8 cellular contexts compared by ENCODE assay signal in genomic region chr5:139565411-139566305, GRCh38. TPM values are rescaled to one million over a fixed set of nuclear protein-coding genes. Genes with fewer than 3 reads are reported as not detected.
DNase-seq lines count a peak whose midpoint lies in the region; ATAC-seq and TF ChIP-seq lines count a peak whose summit lies in the region.

No MANE protein-coding gene starts in this region.

- peak overlapping the region; percentile 32 for H3K27ac ChIP-seq in smooth muscle cell (ENCODE audit: low read depth)

- H3K4me3 ChIP-seq in epithelial cell of proximal tubule (ENCODE audit: low read depth, low read length) (peak overlapping the region; percentile 17), smooth muscle cell (no peak overlapping the region)

- no peaks in the 10 kb centered on the region for H3K27me3 ChIP-seq in smooth muscle cell (ENCODE audit: low read depth)

- H4K20me1 ChIP-seq in smooth muscle cell (ENCODE audit: low read depth), result peaks cover 89% of the 10 kb centered on the region

- peaks cover 89% of the 10 kb centered on the region for H3K79me2 ChIP-seq in smooth muscle cell (ENCODE audit: low read depth)

- no peak overlapping the region for H2AFZ ChIP-seq in smooth muscle cell (ENCODE audit: low read depth)

- ATAC-seq in HG03469 (IDR thresholded peaks at IDR 0.05; ENCODE audit: unreplicated experiment), result peak; percentile 42
- no peak for ATAC-seq in HG03025 (IDR thresholded peaks at IDR 0.05; ENCODE audit: low FRiP score, unreplicated experiment)

- no peak for TF ChIP-seq CTCF in epithelial cell of proximal tubule (conservative IDR thresholded peaks at IDR 0.05; ENCODE audit: low read depth, low read length)
- no peak for TF ChIP-seq CTCF in smooth muscle cell (IDR thresholded peaks at IDR 0.05; ENCODE audit: borderline replicate concordance, insufficient read depth, poor library complexity, severe bottlenecking)

- peaks cover 26% of the 10 kb centered on the region for H3K4me1 ChIP-seq in smooth muscle cell (ENCODE audit: low read depth)

- H3K9me3 ChIP-seq in smooth muscle cell (replicated peaks; ENCODE audit: low read depth), result no peaks in the 10 kb centered on the region

- H3K36me3 ChIP-seq in smooth muscle cell (ENCODE audit: low read depth), result no peaks in the 10 kb centered on the region

- DNase-seq in stimulated activated CD4-positive, alpha-beta T cell treated with anti-CD3 and anti-CD28 coated beads, Interleukin-1b, Interleukin-23, amount 100 ng/mL, for 48 hours, result peak; percentile 17
- DNase-seq in stimulated activated CD4-positive, alpha-beta T cell treated with anti-CD3 and anti-CD28 coated beads, Interleukin-12 subunit alpha, Interleukin-12 subunit beta, amount 100 ng/mL, for 4 hours, result no peak
- peak; percentile 26 to 43 for DNase-seq in activated CD4-positive, alpha-beta T cell treated with anti-CD3 and anti-CD28 coated beads for 4 hours
- DNase-seq in epithelial cell of proximal tubule (ENCODE audit: low read depth), result no peak
- DNase-seq in smooth muscle cell (lab: John Stamatoyannopoulos, UW; ENCODE audit: unreplicated experiment), result no peak
- no peak for DNase-seq in NCI-H2196 (lab: John Stamatoyannopoulos, UW; ENCODE audit: unreplicated experiment)

- WGBS in smooth muscle cell (ENCODE audit: low lambda C conversion rate), result 84% methylated on average over 6 of the region's 6 CpGs

- no peak overlapping the region for H3K9ac ChIP-seq in smooth muscle cell (ENCODE audit: low read depth)

- H3K4me2 ChIP-seq in smooth muscle cell, result peak overlapping the region; percentile 51

- H3F3A ChIP-seq in smooth muscle cell (ENCODE audit: low read depth), result peaks cover 14% of the 10 kb centered on the region

RNA-seq across cellular contexts. Expression of gene UBE2D2, which starts 4.5 kb away (rescaled TPM):
- total RNA-seq in epithelial cell of proximal tubule (159 and 205 TPM in 2 replicates), smooth muscle cell (69.3 and 76.5 TPM in 2 replicates)
- 174 and 200 TPM in 2 replicates for polyA plus RNA-seq in smooth muscle cell

Comparison
In these comparisons a context has a peak if more than half of its experiments do, and no peak if none do; other contexts are left out.
1. DNase-seq: peak in stimulated activated CD4-positive, alpha-beta T cell treated with anti-CD3 and anti-CD28 coated beads, Interleukin-1b, Interleukin-23, amount 100 ng/mL, for 48 hours (single experiment) and activated CD4-positive, alpha-beta T cell treated with anti-CD3 and anti-CD28 coated beads for 4 hours (2 of 2); none in stimulated activated CD4-positive, alpha-beta T cell treated with anti-CD3 and anti-CD28 coated beads, Interleukin-12 subunit alpha, Interleukin-12 subunit beta, amount 100 ng/mL, for 4 hours (single experiment), epithelial cell of proximal tubule (single experiment), smooth muscle cell (single experiment) and NCI-H2196 (single experiment).